ENCODE assay signal across 16 cellular contexts in the genomic region with DNA sequence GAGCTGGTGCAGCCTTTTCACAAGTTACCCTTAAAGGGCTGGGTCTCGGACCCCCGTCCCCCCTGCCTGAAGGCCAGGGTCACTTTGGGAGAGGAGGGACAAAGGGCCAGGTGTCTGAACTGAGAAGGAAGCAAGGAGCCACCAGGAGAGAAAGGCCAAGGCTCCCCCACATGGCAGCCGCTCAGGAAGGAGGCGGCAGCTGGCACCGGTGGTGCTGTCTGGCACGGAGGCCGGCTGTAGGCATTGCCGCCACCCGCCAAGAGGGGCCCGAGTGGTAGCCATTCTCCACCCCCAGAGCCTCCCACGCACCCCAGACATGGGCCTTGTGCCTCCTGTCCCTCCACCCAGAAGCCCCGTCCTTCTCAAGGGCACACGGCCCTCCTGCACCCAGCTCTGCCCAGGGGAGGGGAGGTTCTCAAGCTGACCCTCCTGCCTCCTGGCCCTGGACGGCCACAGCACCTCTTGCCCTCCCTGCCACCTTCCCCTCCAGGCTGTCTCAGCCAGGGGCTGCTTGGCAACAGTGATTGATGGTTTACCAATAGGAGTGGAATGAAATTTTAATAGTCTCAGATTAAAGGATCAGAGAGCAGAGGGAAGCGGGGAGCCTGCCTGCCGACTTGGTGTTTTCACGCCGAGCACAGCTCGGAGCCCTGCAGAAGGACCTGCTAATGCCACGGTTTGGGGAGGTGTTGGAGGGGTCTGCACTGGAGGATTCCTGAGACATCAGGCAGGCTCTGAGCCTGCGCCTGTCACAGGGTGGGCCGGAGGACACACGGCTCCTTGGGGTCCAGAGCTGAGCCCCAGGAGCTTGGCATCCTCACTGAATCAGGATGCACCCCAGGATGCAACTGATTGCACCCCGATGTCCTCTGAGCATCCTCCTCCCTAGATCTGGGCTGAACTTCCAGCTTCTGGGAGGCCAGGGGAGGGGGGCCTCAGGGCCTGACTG.
"Had no signal": no experiment of that assay in that cellular context is flagged by ENCODE, and none has a peak within 500 bp of the region (broad histone marks: within the 10 kb centered on the region; RNA-seq: fewer than 3 reads in every experiment).

No MANE protein-coding gene starts in this region.

- H3K4me3 ChIP-seq: right atrium auricular region, tibial artery, uterus had no signal

- H3K36me3 Mint-ChIP-seq: memory B cell, natural killer cell had no signal

- H3K9me3 Mint-ChIP-seq: activated CD4-positive, alpha-beta T cell treated with anti-CD3 and anti-CD28 coated beads, Interleukin-2, amount 10 ng/mL, durations not matched to agents 7 days and 5 days; activated naive CD4-positive, alpha-beta T cell treated with anti-CD3 and anti-CD28 coated beads for 36 hours; activated naive CD8-positive, alpha-beta T cell treated with anti-CD3 and anti-CD28 coated beads, Interleukin-2, amount 50 U/mL, for 24 hours; activated T-helper 1 cell treated with anti-CD3 and anti-CD28 coated beads, Interleukin-12 subunit alpha, Interleukin-12 subunit beta, Interleukin-2, Interleukin-4 antibody, amounts not matched to agents 30 ng/mL and 10 ng/mL and 1 ng/mL, durations not matched to agents 14 hours and 24 hours and 36 hours; memory B cell; natural killer cell had no signal

- ATAC-seq: activated naive CD8-positive, alpha-beta T cell treated with anti-CD3 and anti-CD28 coated beads, Interleukin-2, amount 50 U/mL, for 24 hours; left lobe of liver; natural killer cell; T-helper 17 cell had no signal

- DNase-seq: activated CD4-positive, alpha-beta T cell treated with anti-CD3 and anti-CD28 coated beads, Interleukin-2, amount 10 ng/mL, durations not matched to agents 7 days and 5 days; activated CD8-positive, alpha-beta memory T cell treated with anti-CD3 and anti-CD28 coated beads for 24 hours; activated naive CD4-positive, alpha-beta T cell treated with anti-CD3 and anti-CD28 coated beads for 36 hours; activated naive CD8-positive, alpha-beta T cell treated with anti-CD3 and anti-CD28 coated beads, Interleukin-2, amount 50 U/mL, for 24 hours; natural killer cell; nucleus accumbens; stimulated activated CD4-positive, alpha-beta T cell treated with anti-CD3 and anti-CD28 coated beads, Interleukin-4, amount 100 ng/mL, for 24 hours; stimulated activated naive CD4-positive, alpha-beta T cell; T-helper 17 cell; tibial artery; uterus had no signal

- H3K27ac ChIP-seq: tibial artery, uterus had no signal

- H3K4me1 ChIP-seq: uterus had no signal

- H3K4me1 Mint-ChIP-seq: activated CD4-positive, alpha-beta T cell treated with anti-CD3 and anti-CD28 coated beads, Interleukin-2, amount 10 ng/mL, durations not matched to agents 7 days and 5 days had no signal

- H3K9me3 ChIP-seq: right atrium auricular region, uterus had no signal

- H3K27me3 ChIP-seq: right atrium auricular region, uterus had no signal

- H3K36me3 ChIP-seq: right atrium auricular region, tibial artery, uterus had no signal

- H3K4me3 Mint-ChIP-seq: activated CD4-positive, alpha-beta T cell treated with anti-CD3 and anti-CD28 coated beads, Interleukin-2, amount 10 ng/mL, durations not matched to agents 7 days and 5 days; activated naive CD4-positive, alpha-beta T cell treated with anti-CD3 and anti-CD28 coated beads for 36 hours; activated naive CD8-positive, alpha-beta T cell treated with anti-CD3 and anti-CD28 coated beads, Interleukin-2, amount 50 U/mL, for 24 hours; activated T-helper 1 cell treated with anti-CD3 and anti-CD28 coated beads, Interleukin-12 subunit alpha, Interleukin-12 subunit beta, Interleukin-2, Interleukin-4 antibody, amounts not matched to agents 30 ng/mL and 10 ng/mL and 1 ng/mL, durations not matched to agents 14 hours and 24 hours and 36 hours; memory B cell; natural killer cell; T-helper 17 cell had no signal

- H3K27ac Mint-ChIP-seq: activated CD4-positive, alpha-beta T cell treated with anti-CD3 and anti-CD28 coated beads, Interleukin-2, amount 10 ng/mL, durations not matched to agents 7 days and 5 days; activated naive CD4-positive, alpha-beta T cell treated with anti-CD3 and anti-CD28 coated beads for 36 hours; activated naive CD8-positive, alpha-beta T cell treated with anti-CD3 and anti-CD28 coated beads, Interleukin-2, amount 50 U/mL, for 24 hours; activated T-helper 1 cell treated with anti-CD3 and anti-CD28 coated beads, Interleukin-12 subunit alpha, Interleukin-12 subunit beta, Interleukin-2, Interleukin-4 antibody, amounts not matched to agents 30 ng/mL and 10 ng/mL and 1 ng/mL, durations not matched to agents 14 hours and 24 hours and 36 hours; memory B cell; natural killer cell; progenitor cell of endocrine pancreas; T-helper 17 cell had no signal
